1 cellular context compared by ENCODE assay signal in the genomic region with DNA sequence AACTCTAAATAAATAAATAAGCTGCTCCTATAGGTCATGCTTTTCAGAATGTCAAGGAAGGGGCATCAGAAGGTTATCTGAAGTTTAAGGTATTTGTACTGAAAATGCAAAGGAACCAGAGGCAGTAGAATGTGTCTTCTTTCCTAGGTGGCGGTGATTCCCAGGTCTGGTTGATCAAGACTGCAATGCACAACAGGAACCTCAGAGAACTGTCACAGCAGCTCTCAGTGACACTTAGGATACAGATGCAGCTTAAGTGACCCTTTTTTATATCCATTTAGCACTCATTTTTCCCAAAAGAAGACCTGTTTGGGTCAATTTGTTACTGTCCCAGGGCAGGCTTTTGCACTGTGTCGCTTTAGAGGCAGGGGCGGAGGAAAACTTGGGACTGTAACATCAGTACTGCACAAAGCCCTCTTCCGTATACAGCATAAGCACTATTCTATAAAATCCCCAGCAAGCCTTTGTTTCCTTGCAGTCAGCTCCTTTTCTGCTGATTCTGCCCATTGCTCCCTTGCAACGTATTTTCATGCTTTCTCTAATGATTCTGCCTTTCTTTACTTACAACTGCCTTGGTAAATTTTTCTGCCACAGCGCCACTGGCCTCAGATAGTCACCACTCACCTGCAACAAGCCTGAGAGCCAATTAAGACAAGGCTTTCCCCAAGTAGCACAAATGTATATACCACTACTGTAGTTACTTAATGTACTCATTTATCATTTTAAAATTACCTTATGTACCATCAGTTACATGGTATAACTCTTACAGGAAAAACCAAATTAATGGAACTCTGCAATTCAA.
TF ChIP-seq lines count a peak whose summit lies in the region.

No MANE protein-coding gene starts in this region.

TF ChIP-seq in GM23338, 12 proteins besides CTCF, POLR2A, EP300 and RAD21:
- TF ChIP-seq ZNF114 (CRISPR knock-in tag; IDR thresholded peaks at IDR 0.05) (no peak), CREB1 (CRISPR knock-in tag; IDR thresholded peaks at IDR 0.05; ENCODE audit: low read depth) (no peak), NANOG (IDR thresholded peaks at IDR 0.05; ENCODE audit: borderline replicate concordance) (no peak)
- TF ChIP-seq, protein P1, sequence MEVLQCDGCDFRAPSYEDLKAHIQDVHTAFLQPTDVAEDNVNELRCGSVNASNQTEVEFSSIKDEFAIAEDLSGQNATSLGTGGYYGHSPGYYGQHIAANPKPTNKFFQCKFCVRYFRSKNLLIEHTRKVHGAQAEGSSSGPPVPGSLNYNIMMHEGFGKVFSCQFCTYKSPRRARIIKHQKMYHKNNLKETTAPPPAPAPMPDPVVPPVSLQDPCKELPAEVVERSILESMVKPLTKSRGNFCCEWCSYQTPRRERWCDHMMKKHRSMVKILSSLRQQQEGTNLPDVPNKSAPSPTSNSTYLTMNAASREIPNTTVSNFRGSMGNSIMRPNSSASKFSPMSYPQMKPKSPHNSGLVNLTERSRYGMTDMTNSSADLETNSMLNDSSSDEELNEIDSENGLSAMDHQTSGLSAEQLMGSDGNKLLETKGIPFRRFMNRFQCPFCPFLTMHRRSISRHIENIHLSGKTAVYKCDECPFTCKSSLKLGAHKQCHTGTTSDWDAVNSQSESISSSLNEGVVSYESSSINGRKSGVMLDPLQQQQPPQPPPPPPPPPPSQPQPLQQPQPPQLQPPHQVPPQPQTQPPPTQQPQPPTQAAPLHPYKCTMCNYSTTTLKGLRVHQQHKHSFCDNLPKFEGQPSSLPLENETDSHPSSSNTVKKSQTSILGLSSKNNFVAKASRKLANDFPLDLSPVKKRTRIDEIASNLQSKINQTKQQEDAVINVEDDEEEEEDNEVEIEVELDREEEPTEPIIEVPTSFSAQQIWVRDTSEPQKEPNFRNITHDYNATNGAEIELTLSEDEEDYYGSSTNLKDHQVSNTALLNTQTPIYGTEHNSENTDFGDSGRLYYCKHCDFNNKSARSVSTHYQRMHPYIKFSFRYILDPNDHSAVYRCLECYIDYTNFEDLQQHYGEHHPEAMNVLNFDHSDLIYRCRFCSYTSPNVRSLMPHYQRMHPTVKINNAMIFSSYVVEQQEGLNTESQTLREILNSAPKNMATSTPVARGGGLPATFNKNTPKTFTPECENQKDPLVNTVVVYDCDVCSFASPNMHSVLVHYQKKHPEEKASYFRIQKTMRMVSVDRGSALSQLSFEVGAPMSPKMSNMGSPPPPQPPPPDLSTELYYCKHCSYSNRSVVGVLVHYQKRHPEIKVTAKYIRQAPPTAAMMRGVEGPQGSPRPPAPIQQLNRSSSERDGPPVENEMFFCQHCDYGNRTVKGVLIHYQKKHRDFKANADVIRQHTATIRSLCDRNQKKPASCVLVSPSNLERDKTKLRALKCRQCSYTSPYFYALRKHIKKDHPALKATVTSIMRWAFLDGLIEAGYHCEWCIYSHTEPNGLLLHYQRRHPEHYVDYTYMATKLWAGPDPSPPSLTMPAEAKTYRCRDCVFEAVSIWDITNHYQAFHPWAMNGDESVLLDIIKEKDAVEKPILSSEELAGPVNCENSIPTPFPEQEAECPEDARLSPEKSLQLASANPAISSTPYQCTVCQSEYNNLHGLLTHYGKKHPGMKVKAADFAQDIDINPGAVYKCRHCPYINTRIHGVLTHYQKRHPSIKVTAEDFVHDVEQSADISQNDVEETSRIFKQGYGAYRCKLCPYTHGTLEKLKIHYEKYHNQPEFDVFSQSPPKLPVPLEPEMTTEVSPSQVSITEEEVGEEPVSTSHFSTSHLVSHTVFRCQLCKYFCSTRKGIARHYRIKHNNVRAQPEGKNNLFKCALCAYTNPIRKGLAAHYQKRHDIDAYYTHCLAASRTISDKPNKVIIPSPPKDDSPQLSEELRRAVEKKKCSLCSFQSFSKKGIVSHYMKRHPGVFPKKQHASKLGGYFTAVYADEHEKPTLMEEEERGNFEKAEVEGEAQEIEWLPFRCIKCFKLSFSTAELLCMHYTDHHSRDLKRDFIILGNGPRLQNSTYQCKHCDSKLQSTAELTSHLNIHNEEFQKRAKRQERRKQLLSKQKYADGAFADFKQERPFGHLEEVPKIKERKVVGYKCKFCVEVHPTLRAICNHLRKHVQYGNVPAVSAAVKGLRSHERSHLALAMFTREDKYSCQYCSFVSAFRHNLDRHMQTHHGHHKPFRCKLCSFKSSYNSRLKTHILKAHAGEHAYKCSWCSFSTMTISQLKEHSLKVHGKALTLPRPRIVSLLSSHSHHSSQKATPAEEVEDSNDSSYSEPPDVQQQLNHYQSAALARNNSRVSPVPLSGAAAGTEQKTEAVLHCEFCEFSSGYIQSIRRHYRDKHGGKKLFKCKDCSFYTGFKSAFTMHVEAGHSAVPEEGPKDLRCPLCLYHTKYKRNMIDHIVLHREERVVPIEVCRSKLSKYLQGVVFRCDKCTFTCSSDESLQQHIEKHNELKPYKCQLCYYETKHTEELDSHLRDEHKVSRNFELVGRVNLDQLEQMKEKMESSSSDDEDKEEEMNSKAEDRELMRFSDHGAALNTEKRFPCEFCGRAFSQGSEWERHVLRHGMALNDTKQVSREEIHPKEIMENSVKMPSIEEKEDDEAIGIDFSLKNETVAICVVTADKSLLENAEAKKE (CRISPR knock-in tag; IDR thresholded peaks at IDR 0.05): no peak
TF ChIP-seq in GM23338: peak in this region for 0.
